16 cellular contexts compared by ENCODE assay signal in genomic region chr1:1910651-1911389, GRCh38. TPM values are rescaled to one million over a fixed set of nuclear protein-coding genes. Genes with fewer than 3 reads are reported as not detected.
DNase-seq lines count a peak whose midpoint lies in the region; ATAC-seq and TF ChIP-seq lines count a peak whose summit lies in the region.
"Had no signal": no experiment of that assay in that cellular context is flagged by ENCODE, and none has a peak within 500 bp of the region (broad histone marks: within the 10 kb centered on the region; RNA-seq: fewer than 3 reads in every experiment).

No MANE protein-coding gene starts in this region.

- H3K27me3 ChIP-seq in heart right ventricle (no peaks in the 10 kb centered on the region), lower lobe of right lung (ENCODE audit: low read depth) (no peaks in the 10 kb centered on the region), tibial artery (peaks cover 0 to 20% of the 10 kb centered on the region in 2 donors), esophagus squamous epithelium (peaks cover 0 to 5% (median 0%) of the 10 kb centered on the region in 4 donors)
- H3K27me3 ChIP-seq: left lung had no signal

- H3K4me1 Mint-ChIP-seq in activated T-helper 1 cell treated with anti-CD3 and anti-CD28 coated beads, Interleukin-12 subunit alpha, Interleukin-12 subunit beta, Interleukin-2, Interleukin-4 antibody, amounts not matched to agents 30 ng/mL and 10 ng/mL and 1 ng/mL, durations not matched to agents 14 hours and 24 hours and 36 hours (ENCODE audit: low read depth): peaks cover 16% of the 10 kb centered on the region

- intact Hi-C loops in Right ventricle myocardium inferior (cut with DNase I) (no loop called here), heart right ventricle (cut with DNase I) (no loop called here), lower lobe of right lung (cut with DNase I) (no loop called here), tibial artery (cut with DNase I; ENCODE audit: low total_unique reads) (no loop called here), esophagus squamous epithelium (cut with DNase I) (no loop called here)
- intact Hi-C loops in activated T-helper 1 cell treated with anti-CD3 and anti-CD28 coated beads, Interleukin-12 subunit alpha, Interleukin-12 subunit beta, Interleukin-2, Interleukin-4 antibody, amounts not matched to agents 30 ng/mL and 10 ng/mL and 1 ng/mL, durations not matched to agents 14 hours and 24 hours and 36 hours (cut with micrococcal nuclease): no loop called here

- no peak overlapping the region for H3K27ac Mint-ChIP-seq in activated T-helper 1 cell treated with anti-CD3 and anti-CD28 coated beads, Interleukin-12 subunit alpha, Interleukin-12 subunit beta, Interleukin-2, Interleukin-4 antibody, amounts not matched to agents 30 ng/mL and 10 ng/mL and 1 ng/mL, durations not matched to agents 14 hours and 24 hours and 36 hours

- DNase-seq in Right ventricle myocardium inferior (ENCODE audit: missing footprints): peak; percentile 50
- DNase-seq in heart right ventricle: no peak
- no peak for DNase-seq in activated T-helper 1 cell treated with anti-CD3 and anti-CD28 coated beads, Interleukin-12 subunit alpha, Interleukin-12 subunit beta, Interleukin-2, Interleukin-4 antibody, amounts not matched to agents 30 ng/mL and 10 ng/mL and 1 ng/mL, durations not matched to agents 14 hours and 24 hours and 36 hours (ENCODE audit: low spot score)
- peak; percentile 44 for DNase-seq in lower lobe of right lung
- peak; percentile 19 to 64 for DNase-seq in tibial artery
- no peak for DNase-seq in esophagus squamous epithelium (lab: John Stamatoyannopoulos, UW)
- DNase-seq: activated CD8-positive, alpha-beta memory T cell treated with anti-CD3 and anti-CD28 coated beads, Interleukin-2, amount 50 U/mL, for 4 hours; NCI-H1105; NCI-H345; stimulated activated CD4-positive, alpha-beta T cell treated with anti-CD3 and anti-CD28 coated beads, Interleukin-2, amount 100 ng/mL, for 24 hours; T1000 had no signal

- H3K4me3 ChIP-seq in heart right ventricle: no peak overlapping the region
- H3K4me3 ChIP-seq in lower lobe of right lung: no peak overlapping the region
- no peak overlapping the region for H3K4me3 ChIP-seq in tibial artery
- H3K4me3 ChIP-seq in esophagus squamous epithelium: no peak overlapping the region
- H3K4me3 ChIP-seq: HAP-1, left lung had no signal

- peaks cover 5% of the 10 kb centered on the region for H3K27me3 Mint-ChIP-seq in activated T-helper 1 cell treated with anti-CD3 and anti-CD28 coated beads, Interleukin-12 subunit alpha, Interleukin-12 subunit beta, Interleukin-2, Interleukin-4 antibody, amounts not matched to agents 30 ng/mL and 10 ng/mL and 1 ng/mL, durations not matched to agents 14 hours and 24 hours and 36 hours (ENCODE audit: insufficient read depth)

- TF ChIP-seq CTCF in heart right ventricle (IDR thresholded peaks at IDR 0.05) (no peak), lower lobe of right lung (IDR thresholded peaks at IDR 0.05) (no peak), tibial artery (IDR thresholded peaks at IDR 0.05) (no peak), esophagus squamous epithelium (IDR thresholded peaks at IDR 0.05) (no peak)

- TF ChIP-seq POLR2A in esophagus squamous epithelium (IDR thresholded peaks at IDR 0.05): no peak

- peaks cover 4 to 36% (median 24%) of the 10 kb centered on the region in 9 donors for H3K4me1 ChIP-seq in heart right ventricle
- peaks cover 13% of the 10 kb centered on the region for H3K4me1 ChIP-seq in lower lobe of right lung
- H3K4me1 ChIP-seq in tibial artery: peaks cover 4 to 34% (median 22%) of the 10 kb centered on the region in 4 donors
- peaks cover 13 to 61% (median 24%) of the 10 kb centered on the region in 3 donors for H3K4me1 ChIP-seq in esophagus squamous epithelium

- WGBS in heart right ventricle, 2 donors: 94% methylated on average over 24 of the region's 24 CpGs
- 88 to 94% methylated on average over 5 to 8 of the region's 24 CpGs for WGBS in esophagus squamous epithelium, 2 donors

- no peaks in the 10 kb centered on the region for H3K36me3 ChIP-seq in heart right ventricle
- H3K36me3 ChIP-seq in lower lobe of right lung: no peaks in the 10 kb centered on the region
- H3K36me3 ChIP-seq in tibial artery: no peaks in the 10 kb centered on the region
- H3K36me3 ChIP-seq in esophagus squamous epithelium: no peaks in the 10 kb centered on the region
- H3K36me3 ChIP-seq: HAP-1, left lung had no signal

- no peaks in the 10 kb centered on the region for H3K9me3 ChIP-seq in heart right ventricle
- no peaks in the 10 kb centered on the region for H3K9me3 ChIP-seq in lower lobe of right lung
- no peaks in the 10 kb centered on the region for H3K9me3 ChIP-seq in tibial artery
- no peaks in the 10 kb centered on the region for H3K9me3 ChIP-seq in esophagus squamous epithelium
- H3K9me3 ChIP-seq: HAP-1, left lung had no signal

- peak overlapping the region; percentile 65 for H3K4me3 Mint-ChIP-seq in activated T-helper 1 cell treated with anti-CD3 and anti-CD28 coated beads, Interleukin-12 subunit alpha, Interleukin-12 subunit beta, Interleukin-2, Interleukin-4 antibody, amounts not matched to agents 30 ng/mL and 10 ng/mL and 1 ng/mL, durations not matched to agents 14 hours and 24 hours and 36 hours

- no peaks in the 10 kb centered on the region for H3K36me3 Mint-ChIP-seq in activated T-helper 1 cell treated with anti-CD3 and anti-CD28 coated beads, Interleukin-12 subunit alpha, Interleukin-12 subunit beta, Interleukin-2, Interleukin-4 antibody, amounts not matched to agents 30 ng/mL and 10 ng/mL and 1 ng/mL, durations not matched to agents 14 hours and 24 hours and 36 hours (ENCODE audit: low read depth)

- no peak overlapping the region for H3K27ac ChIP-seq in heart right ventricle
- H3K27ac ChIP-seq in lower lobe of right lung: no peak overlapping the region
- no peak overlapping the region for H3K27ac ChIP-seq in tibial artery
- H3K27ac ChIP-seq in esophagus squamous epithelium: no peak overlapping the region
- H3K27ac ChIP-seq: left lung had no signal

- ATAC-seq in Right ventricle myocardium inferior (no peak), heart right ventricle (no peak), lower lobe of right lung (no peak), HG02610 (IDR thresholded peaks at IDR 0.05; ENCODE audit: unreplicated experiment) (no peak), HG03045 (IDR thresholded peaks at IDR 0.05; ENCODE audit: unreplicated experiment) (no peak)
- ATAC-seq: left lung, Panc1 had no signal

- no peaks in the 10 kb centered on the region for H3K9me3 Mint-ChIP-seq in activated T-helper 1 cell treated with anti-CD3 and anti-CD28 coated beads, Interleukin-12 subunit alpha, Interleukin-12 subunit beta, Interleukin-2, Interleukin-4 antibody, amounts not matched to agents 30 ng/mL and 10 ng/mL and 1 ng/mL, durations not matched to agents 14 hours and 24 hours and 36 hours

RNA-seq across cellular contexts. Expression of gene CALML6, which starts 4.2 kb away (rescaled TPM):
- total RNA-seq in Right ventricle myocardium inferior: not detected
- total RNA-seq in heart right ventricle: under 1 TPM in 2 of 10 donors, not detected in 8; 0.20 TPM
- under 1 TPM; 0.09 to 0.88 TPM for polyA plus RNA-seq in heart right ventricle
- 0.36 and 0.51 TPM in 2 replicates for total RNA-seq in activated T-helper 1 cell treated with anti-CD3 and anti-CD28 coated beads, Interleukin-12 subunit alpha, Interleukin-12 subunit beta, Interleukin-2, Interleukin-4 antibody, amounts not matched to agents 30 ng/mL and 10 ng/mL and 1 ng/mL, durations not matched to agents 14 hours and 24 hours and 36 hours
- total RNA-seq in lower lobe of right lung: not detected
- under 1 TPM in 1 of 4 donors, not detected in 3; 0.57 TPM for total RNA-seq in esophagus squamous epithelium

RNA-seq across cellular contexts. Expression of gene TMEM52, which starts 8.3 kb away (rescaled TPM):
- total RNA-seq in Right ventricle myocardium inferior: 1.2 TPM
- 1 to 10 TPM in 6 of 10 donors, under 1 TPM in 2, not detected in 2; 0.58 to 3.1 (median 1.9) TPM for total RNA-seq in heart right ventricle
- polyA plus RNA-seq in heart right ventricle: 10 to 100 TPM in 1 of 2 donors, 1 to 10 TPM in 1; 1.0 to 11.5 TPM
- total RNA-seq in activated T-helper 1 cell treated with anti-CD3 and anti-CD28 coated beads, Interleukin-12 subunit alpha, Interleukin-12 subunit beta, Interleukin-2, Interleukin-4 antibody, amounts not matched to agents 30 ng/mL and 10 ng/mL and 1 ng/mL, durations not matched to agents 14 hours and 24 hours and 36 hours: 0.99 and 1.5 TPM in 2 replicates
- 1.4 TPM for total RNA-seq in lower lobe of right lung
- total RNA-seq in esophagus squamous epithelium: 1 to 10 TPM; 1.1 to 3.6 (median 3.0) TPM

RNA-seq across cellular contexts. Expression of gene GNB1, which starts 19.9 kb away (rescaled TPM):
- total RNA-seq in Right ventricle myocardium inferior (182 TPM), heart right ventricle (100 to 1,000 TPM; 139 to 228 (median 174) TPM), lower lobe of right lung (341 TPM), esophagus squamous epithelium (100 to 1,000 TPM in 1 of 4 donors, 10 to 100 TPM in 3; 54.3 to 102 (median 74.7) TPM)
- polyA plus RNA-seq in heart right ventricle: 100 to 1,000 TPM in 1 of 2 donors, 10 to 100 TPM in 1; 64.9 to 109 TPM
- total RNA-seq in activated T-helper 1 cell treated with anti-CD3 and anti-CD28 coated beads, Interleukin-12 subunit alpha, Interleukin-12 subunit beta, Interleukin-2, Interleukin-4 antibody, amounts not matched to agents 30 ng/mL and 10 ng/mL and 1 ng/mL, durations not matched to agents 14 hours and 24 hours and 36 hours: 382 and 398 TPM in 2 replicates

Comparison
In these comparisons a context has a peak if more than half of its experiments do, and no peak if none do; other contexts are left out.
1. DNase-seq: peak in Right ventricle myocardium inferior (single experiment), lower lobe of right lung (single experiment) and tibial artery (2 of 2); none in heart right ventricle (0 of 2), activated T-helper 1 cell treated with anti-CD3 and anti-CD28 coated beads, Interleukin-12 subunit alpha, Interleukin-12 subunit beta, Interleukin-2, Interleukin-4 antibody, amounts not matched to agents 30 ng/mL and 10 ng/mL and 1 ng/mL, durations not matched to agents 14 hours and 24 hours and 36 hours (single experiment) and esophagus squamous epithelium (single experiment).